In the genomic region with DNA sequence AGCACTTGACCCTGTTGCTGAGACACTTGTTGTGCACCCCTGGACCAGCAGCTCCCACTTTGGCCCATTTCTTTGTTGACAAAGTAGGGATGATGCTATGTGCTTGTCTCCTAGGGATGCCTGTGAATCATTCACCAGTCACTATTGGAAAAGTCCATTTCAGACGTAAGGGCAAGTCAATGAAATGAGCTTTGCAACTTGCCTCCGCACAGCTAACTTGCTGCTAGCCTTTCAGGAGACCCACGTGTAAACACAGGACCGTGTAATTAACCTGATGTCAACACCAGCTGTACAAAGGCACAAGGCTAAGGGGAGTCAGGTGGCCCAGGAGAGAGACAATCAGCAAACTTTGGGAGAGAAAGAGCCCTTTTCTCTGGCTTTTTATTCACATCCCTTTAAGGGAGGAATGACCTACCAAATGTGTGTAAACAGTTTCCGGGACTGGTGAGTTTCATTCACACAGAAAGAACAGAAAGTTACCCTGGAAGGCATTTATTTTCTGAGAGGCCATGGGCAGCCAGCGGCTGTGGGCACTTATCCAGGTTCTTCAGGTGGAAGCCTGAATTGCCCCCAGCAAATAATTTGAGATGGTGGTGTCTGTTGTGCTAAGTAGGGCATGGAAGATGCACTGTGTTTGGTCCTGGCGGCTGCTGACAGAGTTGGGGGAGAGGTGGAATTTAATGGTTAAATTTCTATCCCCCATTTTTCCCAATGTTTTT, we compare ENCODE assay signal across 1 cellular context.
TF ChIP-seq lines count a peak whose summit lies in the region.

No MANE protein-coding gene starts in this region.

TF ChIP-seq in GM23338, 12 proteins besides CTCF, POLR2A, EP300 and RAD21 (continued from another document):
- TF ChIP-seq, protein P1, sequence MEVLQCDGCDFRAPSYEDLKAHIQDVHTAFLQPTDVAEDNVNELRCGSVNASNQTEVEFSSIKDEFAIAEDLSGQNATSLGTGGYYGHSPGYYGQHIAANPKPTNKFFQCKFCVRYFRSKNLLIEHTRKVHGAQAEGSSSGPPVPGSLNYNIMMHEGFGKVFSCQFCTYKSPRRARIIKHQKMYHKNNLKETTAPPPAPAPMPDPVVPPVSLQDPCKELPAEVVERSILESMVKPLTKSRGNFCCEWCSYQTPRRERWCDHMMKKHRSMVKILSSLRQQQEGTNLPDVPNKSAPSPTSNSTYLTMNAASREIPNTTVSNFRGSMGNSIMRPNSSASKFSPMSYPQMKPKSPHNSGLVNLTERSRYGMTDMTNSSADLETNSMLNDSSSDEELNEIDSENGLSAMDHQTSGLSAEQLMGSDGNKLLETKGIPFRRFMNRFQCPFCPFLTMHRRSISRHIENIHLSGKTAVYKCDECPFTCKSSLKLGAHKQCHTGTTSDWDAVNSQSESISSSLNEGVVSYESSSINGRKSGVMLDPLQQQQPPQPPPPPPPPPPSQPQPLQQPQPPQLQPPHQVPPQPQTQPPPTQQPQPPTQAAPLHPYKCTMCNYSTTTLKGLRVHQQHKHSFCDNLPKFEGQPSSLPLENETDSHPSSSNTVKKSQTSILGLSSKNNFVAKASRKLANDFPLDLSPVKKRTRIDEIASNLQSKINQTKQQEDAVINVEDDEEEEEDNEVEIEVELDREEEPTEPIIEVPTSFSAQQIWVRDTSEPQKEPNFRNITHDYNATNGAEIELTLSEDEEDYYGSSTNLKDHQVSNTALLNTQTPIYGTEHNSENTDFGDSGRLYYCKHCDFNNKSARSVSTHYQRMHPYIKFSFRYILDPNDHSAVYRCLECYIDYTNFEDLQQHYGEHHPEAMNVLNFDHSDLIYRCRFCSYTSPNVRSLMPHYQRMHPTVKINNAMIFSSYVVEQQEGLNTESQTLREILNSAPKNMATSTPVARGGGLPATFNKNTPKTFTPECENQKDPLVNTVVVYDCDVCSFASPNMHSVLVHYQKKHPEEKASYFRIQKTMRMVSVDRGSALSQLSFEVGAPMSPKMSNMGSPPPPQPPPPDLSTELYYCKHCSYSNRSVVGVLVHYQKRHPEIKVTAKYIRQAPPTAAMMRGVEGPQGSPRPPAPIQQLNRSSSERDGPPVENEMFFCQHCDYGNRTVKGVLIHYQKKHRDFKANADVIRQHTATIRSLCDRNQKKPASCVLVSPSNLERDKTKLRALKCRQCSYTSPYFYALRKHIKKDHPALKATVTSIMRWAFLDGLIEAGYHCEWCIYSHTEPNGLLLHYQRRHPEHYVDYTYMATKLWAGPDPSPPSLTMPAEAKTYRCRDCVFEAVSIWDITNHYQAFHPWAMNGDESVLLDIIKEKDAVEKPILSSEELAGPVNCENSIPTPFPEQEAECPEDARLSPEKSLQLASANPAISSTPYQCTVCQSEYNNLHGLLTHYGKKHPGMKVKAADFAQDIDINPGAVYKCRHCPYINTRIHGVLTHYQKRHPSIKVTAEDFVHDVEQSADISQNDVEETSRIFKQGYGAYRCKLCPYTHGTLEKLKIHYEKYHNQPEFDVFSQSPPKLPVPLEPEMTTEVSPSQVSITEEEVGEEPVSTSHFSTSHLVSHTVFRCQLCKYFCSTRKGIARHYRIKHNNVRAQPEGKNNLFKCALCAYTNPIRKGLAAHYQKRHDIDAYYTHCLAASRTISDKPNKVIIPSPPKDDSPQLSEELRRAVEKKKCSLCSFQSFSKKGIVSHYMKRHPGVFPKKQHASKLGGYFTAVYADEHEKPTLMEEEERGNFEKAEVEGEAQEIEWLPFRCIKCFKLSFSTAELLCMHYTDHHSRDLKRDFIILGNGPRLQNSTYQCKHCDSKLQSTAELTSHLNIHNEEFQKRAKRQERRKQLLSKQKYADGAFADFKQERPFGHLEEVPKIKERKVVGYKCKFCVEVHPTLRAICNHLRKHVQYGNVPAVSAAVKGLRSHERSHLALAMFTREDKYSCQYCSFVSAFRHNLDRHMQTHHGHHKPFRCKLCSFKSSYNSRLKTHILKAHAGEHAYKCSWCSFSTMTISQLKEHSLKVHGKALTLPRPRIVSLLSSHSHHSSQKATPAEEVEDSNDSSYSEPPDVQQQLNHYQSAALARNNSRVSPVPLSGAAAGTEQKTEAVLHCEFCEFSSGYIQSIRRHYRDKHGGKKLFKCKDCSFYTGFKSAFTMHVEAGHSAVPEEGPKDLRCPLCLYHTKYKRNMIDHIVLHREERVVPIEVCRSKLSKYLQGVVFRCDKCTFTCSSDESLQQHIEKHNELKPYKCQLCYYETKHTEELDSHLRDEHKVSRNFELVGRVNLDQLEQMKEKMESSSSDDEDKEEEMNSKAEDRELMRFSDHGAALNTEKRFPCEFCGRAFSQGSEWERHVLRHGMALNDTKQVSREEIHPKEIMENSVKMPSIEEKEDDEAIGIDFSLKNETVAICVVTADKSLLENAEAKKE (CRISPR knock-in tag; IDR thresholded peaks at IDR 0.05), result no peak
- TF ChIP-seq, protein P2, sequence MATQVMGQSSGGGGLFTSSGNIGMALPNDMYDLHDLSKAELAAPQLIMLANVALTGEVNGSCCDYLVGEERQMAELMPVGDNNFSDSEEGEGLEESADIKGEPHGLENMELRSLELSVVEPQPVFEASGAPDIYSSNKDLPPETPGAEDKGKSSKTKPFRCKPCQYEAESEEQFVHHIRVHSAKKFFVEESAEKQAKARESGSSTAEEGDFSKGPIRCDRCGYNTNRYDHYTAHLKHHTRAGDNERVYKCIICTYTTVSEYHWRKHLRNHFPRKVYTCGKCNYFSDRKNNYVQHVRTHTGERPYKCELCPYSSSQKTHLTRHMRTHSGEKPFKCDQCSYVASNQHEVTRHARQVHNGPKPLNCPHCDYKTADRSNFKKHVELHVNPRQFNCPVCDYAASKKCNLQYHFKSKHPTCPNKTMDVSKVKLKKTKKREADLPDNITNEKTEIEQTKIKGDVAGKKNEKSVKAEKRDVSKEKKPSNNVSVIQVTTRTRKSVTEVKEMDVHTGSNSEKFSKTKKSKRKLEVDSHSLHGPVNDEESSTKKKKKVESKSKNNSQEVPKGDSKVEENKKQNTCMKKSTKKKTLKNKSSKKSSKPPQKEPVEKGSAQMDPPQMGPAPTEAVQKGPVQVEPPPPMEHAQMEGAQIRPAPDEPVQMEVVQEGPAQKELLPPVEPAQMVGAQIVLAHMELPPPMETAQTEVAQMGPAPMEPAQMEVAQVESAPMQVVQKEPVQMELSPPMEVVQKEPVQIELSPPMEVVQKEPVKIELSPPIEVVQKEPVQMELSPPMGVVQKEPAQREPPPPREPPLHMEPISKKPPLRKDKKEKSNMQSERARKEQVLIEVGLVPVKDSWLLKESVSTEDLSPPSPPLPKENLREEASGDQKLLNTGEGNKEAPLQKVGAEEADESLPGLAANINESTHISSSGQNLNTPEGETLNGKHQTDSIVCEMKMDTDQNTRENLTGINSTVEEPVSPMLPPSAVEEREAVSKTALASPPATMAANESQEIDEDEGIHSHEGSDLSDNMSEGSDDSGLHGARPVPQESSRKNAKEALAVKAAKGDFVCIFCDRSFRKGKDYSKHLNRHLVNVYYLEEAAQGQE (IDR thresholded peaks at IDR 0.05; ENCODE audit: unreplicated experiment), result no peak
- no peak for TF ChIP-seq ZNF114 (CRISPR knock-in tag; IDR thresholded peaks at IDR 0.05)
- TF ChIP-seq POLR2AphosphoS5 (IDR thresholded peaks at IDR 0.05; ENCODE audit: low read depth), result no peak
- TF ChIP-seq, protein P3, sequence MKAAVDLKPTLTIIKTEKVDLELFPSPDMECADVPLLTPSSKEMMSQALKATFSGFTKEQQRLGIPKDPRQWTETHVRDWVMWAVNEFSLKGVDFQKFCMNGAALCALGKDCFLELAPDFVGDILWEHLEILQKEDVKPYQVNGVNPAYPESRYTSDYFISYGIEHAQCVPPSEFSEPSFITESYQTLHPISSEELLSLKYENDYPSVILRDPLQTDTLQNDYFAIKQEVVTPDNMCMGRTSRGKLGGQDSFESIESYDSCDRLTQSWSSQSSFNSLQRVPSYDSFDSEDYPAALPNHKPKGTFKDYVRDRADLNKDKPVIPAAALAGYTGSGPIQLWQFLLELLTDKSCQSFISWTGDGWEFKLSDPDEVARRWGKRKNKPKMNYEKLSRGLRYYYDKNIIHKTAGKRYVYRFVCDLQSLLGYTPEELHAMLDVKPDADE (IDR thresholded peaks at IDR 0.05), result no peak
- TF ChIP-seq STAT1 (IDR thresholded peaks at IDR 0.05; ENCODE audit: unreplicated experiment), result no peak
- no peak for TF ChIP-seq ZNF331 (CRISPR knock-in tag; IDR thresholded peaks at IDR 0.05; ENCODE audit: low read depth)
- no peak for TF ChIP-seq JUNB (IDR thresholded peaks at IDR 0.05; ENCODE audit: unreplicated experiment)
- no peak for TF ChIP-seq EZH2phosphoT487 (IDR thresholded peaks at IDR 0.05; ENCODE audit: unreplicated experiment)
